Comparison of ENCODE assay signal across 8 cellular contexts in the genomic region with DNA sequence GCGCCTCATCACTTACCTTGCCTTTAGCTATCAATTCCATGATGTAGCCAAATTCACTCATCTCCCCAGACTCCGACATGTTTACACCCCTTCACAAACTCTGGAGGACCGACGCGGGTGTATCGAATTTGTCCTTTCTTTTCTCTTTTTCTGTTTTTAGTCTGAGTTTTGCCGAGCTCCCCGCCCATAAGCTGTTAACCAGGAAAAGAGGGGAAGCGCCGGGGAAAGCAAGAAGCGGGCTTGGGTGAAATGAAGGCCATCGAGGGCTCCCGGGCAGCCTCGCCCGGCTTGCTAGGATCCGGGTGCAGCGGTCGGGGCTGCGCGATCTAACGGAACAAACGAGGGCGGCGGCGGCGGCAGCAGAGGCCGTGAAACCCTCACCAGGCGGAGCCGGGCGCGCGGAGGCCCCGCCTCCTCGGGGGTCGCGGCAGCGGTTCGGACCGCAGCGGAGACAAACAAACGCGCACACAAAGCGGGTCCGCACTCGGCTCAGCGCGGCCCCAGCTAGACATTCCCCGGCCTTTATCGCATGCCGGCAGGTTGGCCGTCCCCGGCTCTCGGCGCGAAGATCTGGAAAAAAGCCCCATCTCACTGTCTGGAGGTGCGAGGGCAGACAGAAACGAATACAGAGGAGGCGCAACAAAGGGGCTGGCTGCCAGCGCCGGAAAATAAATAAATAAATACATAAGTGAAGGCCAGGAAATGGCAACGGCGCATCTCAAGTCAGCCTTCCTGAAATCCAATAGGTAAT. TPM values are rescaled to one million over a fixed set of nuclear protein-coding genes. Genes with fewer than 3 reads are reported as not detected.
A peak's percentile ranks its signal among the peaks of the same experiment; 100 is the strongest.
DNase-seq lines count a peak whose midpoint lies in the region; ATAC-seq and TF ChIP-seq lines count a peak whose summit lies in the region.

No MANE protein-coding gene starts in this region.

- H3K79me2 ChIP-seq in KMS-11 (ENCODE audit: insufficient read depth, low read depth), result no peaks in the 10 kb centered on the region

- no peak overlapping the region for H3K27ac ChIP-seq in KMS-11

- no peak overlapping the region; the same call in 1 of the 2 replicates for H3K4me2 ChIP-seq in KMS-11

- no peaks in the 10 kb centered on the region for H3K36me3 ChIP-seq in KMS-11 (ENCODE audit: insufficient read depth)

- peak overlapping the region; percentile 78 for H3K4me3 Mint-ChIP-seq in WTC11
- peak overlapping the region; percentile 89 to 97 (median 91) for H3K4me3 Mint-ChIP-seq in nephron

- peak overlapping the region; percentile 66; the same call in 1 of the 2 replicates for H2AFZ ChIP-seq in KMS-11 (ENCODE audit: low read depth)

- H3K9me3 Mint-ChIP-seq in WTC11 (no peaks in the 10 kb centered on the region), nephron (no peaks in the 10 kb centered on the region)

- POLR2A ChIA-PET in WTC11 (lab: Charles Lee), result interaction anchor here (3.6 kb wide), 1 partner anchor 10 kb away, joined by 27 read pairs; the partner anchor contains the start of gene TRIM36

- TF ChIP-seq CTCF in KMS-11 (conservative IDR thresholded peaks at IDR 0.05; ENCODE audit: low read depth, low read length) (no peak), WTC11 (IDR thresholded peaks at IDR 0.05) (no peak), fibroblast of pulmonary artery (IDR thresholded peaks at IDR 0.05; ENCODE audit: low read length, missing control alignments) (no peak), nephron (IDR thresholded peaks at IDR 0.05; ENCODE audit: unreplicated experiment in 3 of 3) (no peak)

- H3K4me1 ChIP-seq in KMS-11 (ENCODE audit: low read depth, poor library complexity, severe bottlenecking), result no peaks in the 10 kb centered on the region

- DNase-seq in Daoy (ENCODE audit: low read depth) (peak; percentile 67), WTC11 (ENCODE audit: low spot score) (peak; percentile 79), fibroblast of pulmonary artery (ENCODE audit: low read depth) (peak; percentile 10), amniotic stem cell (lab: John Stamatoyannopoulos, UW) (no peak), G401 (ENCODE audit: low spot score) (no peak)

- no peaks in the 10 kb centered on the region; the same call in 1 of the 2 replicates for H3K27me3 ChIP-seq in KMS-11 (ENCODE audit: insufficient read depth, low read depth)

- no peaks in the 10 kb centered on the region for H4K20me1 ChIP-seq in KMS-11 (ENCODE audit: insufficient read depth)

- H3K4me3 ChIP-seq in KMS-11 (IDR thresholded peaks at IDR 0.05; ENCODE audit: insufficient read depth, low read depth, low read length), result no peak overlapping the region
- H3K4me3 ChIP-seq in fibroblast of pulmonary artery (replicated peaks; ENCODE audit: low read depth, low read length), result peak overlapping the region; percentile 50

- H3K4me1 Mint-ChIP-seq in WTC11 (peaks cover 15% of the 10 kb centered on the region), nephron (peaks cover 16% of the 10 kb centered on the region)

- ATAC-seq in GM21423 (IDR thresholded peaks at IDR 0.05; ENCODE audit: unreplicated experiment) (peak; percentile 61), WTC11 (peak; percentile 78)

- no peak overlapping the region for H3K9ac ChIP-seq in KMS-11

- CTCF ChIA-PET in WTC11 (lab: Charles Lee), result interaction anchor here (1.2 to 2.4 kb wide), 2 partner anchors 10 to 83 kb away, joined by 4 to 18 read pairs; no protein-coding TSS in a partner anchor

- H3K27ac Mint-ChIP-seq in WTC11, result no peak overlapping the region
- peak overlapping the region in 1 of 3 experiments; percentile 44 for H3K27ac Mint-ChIP-seq in nephron

- H3K36me3 Mint-ChIP-seq in WTC11 (no peaks in the 10 kb centered on the region), nephron (ENCODE audit: low read depth) (no peaks in the 10 kb centered on the region)

- H3K27me3 Mint-ChIP-seq in WTC11 (ENCODE audit: low read depth), result peaks cover 70% of the 10 kb centered on the region
- peaks cover 89% of the 10 kb centered on the region for H3K27me3 Mint-ChIP-seq in nephron (ENCODE audit: low read depth)

- in situ Hi-C loops in G401 (cut with HindIII; ENCODE audit: low sequenced_read_pairs), result no loop called here

TF ChIP-seq in WTC11, 78 proteins besides CTCF, POLR2A, EP300 and RAD21 (continues in another document):
- peak; percentile 65; the same call in 1 of the 2 replicates for TF ChIP-seq TP53 (CRISPR knock-in tag; IDR thresholded peaks at IDR 0.05)
- TF ChIP-seq, protein P1, sequence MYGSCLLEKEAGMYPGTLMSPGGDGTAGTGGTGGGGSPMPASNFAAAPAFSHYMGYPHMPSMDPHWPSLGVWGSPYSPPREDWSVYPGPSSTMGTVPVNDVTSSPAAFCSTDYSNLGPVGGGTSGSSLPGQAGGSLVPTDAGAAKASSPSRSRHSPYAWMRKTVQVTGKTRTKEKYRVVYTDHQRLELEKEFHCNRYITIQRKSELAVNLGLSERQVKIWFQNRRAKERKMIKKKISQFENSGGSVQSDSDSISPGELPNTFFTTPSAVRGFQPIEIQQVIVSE (CRISPR knock-in tag; IDR thresholded peaks at IDR 0.05; ENCODE audit: borderline replicate concordance), result no peak
- no peak; the same call in 1 of the 2 replicates for TF ChIP-seq TEAD1 (CRISPR knock-in tag; IDR thresholded peaks at IDR 0.05)
- TF ChIP-seq, protein P2, sequence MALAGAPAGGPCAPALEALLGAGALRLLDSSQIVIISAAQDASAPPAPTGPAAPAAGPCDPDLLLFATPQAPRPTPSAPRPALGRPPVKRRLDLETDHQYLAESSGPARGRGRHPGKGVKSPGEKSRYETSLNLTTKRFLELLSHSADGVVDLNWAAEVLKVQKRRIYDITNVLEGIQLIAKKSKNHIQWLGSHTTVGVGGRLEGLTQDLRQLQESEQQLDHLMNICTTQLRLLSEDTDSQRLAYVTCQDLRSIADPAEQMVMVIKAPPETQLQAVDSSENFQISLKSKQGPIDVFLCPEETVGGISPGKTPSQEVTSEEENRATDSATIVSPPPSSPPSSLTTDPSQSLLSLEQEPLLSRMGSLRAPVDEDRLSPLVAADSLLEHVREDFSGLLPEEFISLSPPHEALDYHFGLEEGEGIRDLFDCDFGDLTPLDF (CRISPR knock-in tag; IDR thresholded peaks at IDR 0.05), result 0 out of 2 replicates have a peak, but pooled peaks have one; percentile 55
- peak; percentile 75; the same call in 1 of the 2 replicates for TF ChIP-seq MAX (CRISPR knock-in tag; IDR thresholded peaks at IDR 0.05)
- peak; percentile 68 for TF ChIP-seq ZNF121 (CRISPR knock-in tag; IDR thresholded peaks at IDR 0.05)
- no peak for TF ChIP-seq ZMAT4 (CRISPR knock-in tag; IDR thresholded peaks at IDR 0.05)
- TF ChIP-seq ZNF232 (CRISPR knock-in tag; IDR thresholded peaks at IDR 0.05), result peak; percentile 76; the same call in 1 of the 2 replicates
- TF ChIP-seq ZNF317 (CRISPR knock-in tag; IDR thresholded peaks at IDR 0.05; ENCODE audit: borderline replicate concordance, low read depth), result no peak
- TF ChIP-seq FOXP1 (CRISPR knock-in tag; IDR thresholded peaks at IDR 0.05; ENCODE audit: borderline replicate concordance), result peak; percentile 74; the same call in 1 of the 2 replicates
- TF ChIP-seq ATF3 (CRISPR knock-in tag; conservative IDR thresholded peaks at IDR 0.05), result no peak
- no peak for TF ChIP-seq FOXK1 (CRISPR knock-in tag; IDR thresholded peaks at IDR 0.05)
- TF ChIP-seq RELA (CRISPR knock-in tag; IDR thresholded peaks at IDR 0.05; ENCODE audit: borderline replicate concordance), result no peak
- TF ChIP-seq, protein P3, sequence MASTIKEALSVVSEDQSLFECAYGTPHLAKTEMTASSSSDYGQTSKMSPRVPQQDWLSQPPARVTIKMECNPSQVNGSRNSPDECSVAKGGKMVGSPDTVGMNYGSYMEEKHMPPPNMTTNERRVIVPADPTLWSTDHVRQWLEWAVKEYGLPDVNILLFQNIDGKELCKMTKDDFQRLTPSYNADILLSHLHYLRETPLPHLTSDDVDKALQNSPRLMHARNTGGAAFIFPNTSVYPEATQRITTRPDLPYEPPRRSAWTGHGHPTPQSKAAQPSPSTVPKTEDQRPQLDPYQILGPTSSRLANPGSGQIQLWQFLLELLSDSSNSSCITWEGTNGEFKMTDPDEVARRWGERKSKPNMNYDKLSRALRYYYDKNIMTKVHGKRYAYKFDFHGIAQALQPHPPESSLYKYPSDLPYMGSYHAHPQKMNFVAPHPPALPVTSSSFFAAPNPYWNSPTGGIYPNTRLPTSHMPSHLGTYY (CRISPR knock-in tag; IDR thresholded peaks at IDR 0.05), result no peak
- TF ChIP-seq, protein P4, sequence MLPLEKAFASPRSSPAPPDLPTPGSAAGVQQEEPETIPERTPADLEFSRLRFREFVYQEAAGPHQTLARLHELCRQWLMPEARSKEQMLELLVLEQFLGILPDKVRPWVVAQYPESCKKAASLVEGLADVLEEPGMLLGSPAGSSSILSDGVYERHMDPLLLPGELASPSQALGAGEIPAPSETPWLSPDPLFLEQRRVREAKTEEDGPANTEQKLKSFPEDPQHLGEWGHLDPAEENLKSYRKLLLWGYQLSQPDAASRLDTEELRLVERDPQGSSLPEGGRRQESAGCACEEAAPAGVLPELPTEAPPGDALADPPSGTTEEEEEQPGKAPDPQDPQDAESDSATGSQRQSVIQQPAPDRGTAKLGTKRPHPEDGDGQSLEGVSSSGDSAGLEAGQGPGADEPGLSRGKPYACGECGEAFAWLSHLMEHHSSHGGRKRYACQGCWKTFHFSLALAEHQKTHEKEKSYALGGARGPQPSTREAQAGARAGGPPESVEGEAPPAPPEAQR (CRISPR knock-in tag; IDR thresholded peaks at IDR 0.05), result no peak
- 0 out of 2 replicates have a peak, but pooled peaks have one; percentile 47 for TF ChIP-seq ATF1 (CRISPR knock-in tag; IDR thresholded peaks at IDR 0.05)
- TF ChIP-seq PRRX2 (CRISPR knock-in tag; IDR thresholded peaks at IDR 0.05), result no peak
- no peak for TF ChIP-seq OVOL2 (CRISPR knock-in tag; IDR thresholded peaks at IDR 0.05; ENCODE audit: borderline replicate concordance)

RNA-seq across cellular contexts. Expression of gene TRIM36, which starts 10.4 kb away (rescaled TPM):
- 6.3 and 13.3 TPM in 2 replicates for total RNA-seq in Daoy (2014; rRNA removed; shearing (Covaris generic))
- 17.4 to 24.1 TPM (median 20.0 TPM) in 3 replicates for total RNA-seq in WTC11 (2021)
- total RNA-seq in G401 (2014; rRNA removed; shearing (Covaris generic)), result not detected in 2 replicates

Comparison
In these comparisons a context has a peak if more than half of its experiments do, and no peak if none do; other contexts are left out.
1. DNase-seq: peak in Daoy (single experiment), WTC11 (single experiment) and fibroblast of pulmonary artery (single experiment); none in amniotic stem cell (single experiment) and G401 (single experiment).